3 cellular contexts compared by ENCODE assay signal in genomic region chr19:3046621-3047306, GRCh38.
TF ChIP-seq lines count a peak whose summit lies in the region.

No MANE protein-coding gene starts in this region.

TF ChIP-seq in SK-N-SH, 30 proteins besides CTCF, POLR2A, EP300 and RAD21 (continued from another document):
- TF ChIP-seq, protein P1, sequence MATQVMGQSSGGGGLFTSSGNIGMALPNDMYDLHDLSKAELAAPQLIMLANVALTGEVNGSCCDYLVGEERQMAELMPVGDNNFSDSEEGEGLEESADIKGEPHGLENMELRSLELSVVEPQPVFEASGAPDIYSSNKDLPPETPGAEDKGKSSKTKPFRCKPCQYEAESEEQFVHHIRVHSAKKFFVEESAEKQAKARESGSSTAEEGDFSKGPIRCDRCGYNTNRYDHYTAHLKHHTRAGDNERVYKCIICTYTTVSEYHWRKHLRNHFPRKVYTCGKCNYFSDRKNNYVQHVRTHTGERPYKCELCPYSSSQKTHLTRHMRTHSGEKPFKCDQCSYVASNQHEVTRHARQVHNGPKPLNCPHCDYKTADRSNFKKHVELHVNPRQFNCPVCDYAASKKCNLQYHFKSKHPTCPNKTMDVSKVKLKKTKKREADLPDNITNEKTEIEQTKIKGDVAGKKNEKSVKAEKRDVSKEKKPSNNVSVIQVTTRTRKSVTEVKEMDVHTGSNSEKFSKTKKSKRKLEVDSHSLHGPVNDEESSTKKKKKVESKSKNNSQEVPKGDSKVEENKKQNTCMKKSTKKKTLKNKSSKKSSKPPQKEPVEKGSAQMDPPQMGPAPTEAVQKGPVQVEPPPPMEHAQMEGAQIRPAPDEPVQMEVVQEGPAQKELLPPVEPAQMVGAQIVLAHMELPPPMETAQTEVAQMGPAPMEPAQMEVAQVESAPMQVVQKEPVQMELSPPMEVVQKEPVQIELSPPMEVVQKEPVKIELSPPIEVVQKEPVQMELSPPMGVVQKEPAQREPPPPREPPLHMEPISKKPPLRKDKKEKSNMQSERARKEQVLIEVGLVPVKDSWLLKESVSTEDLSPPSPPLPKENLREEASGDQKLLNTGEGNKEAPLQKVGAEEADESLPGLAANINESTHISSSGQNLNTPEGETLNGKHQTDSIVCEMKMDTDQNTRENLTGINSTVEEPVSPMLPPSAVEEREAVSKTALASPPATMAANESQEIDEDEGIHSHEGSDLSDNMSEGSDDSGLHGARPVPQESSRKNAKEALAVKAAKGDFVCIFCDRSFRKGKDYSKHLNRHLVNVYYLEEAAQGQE (IDR thresholded peaks at IDR 0.05; ENCODE audit: low read depth, low read length): no peak
- TF ChIP-seq SIN3A (IDR thresholded peaks at IDR 0.05; ENCODE audit: borderline replicate concordance, low read depth, low read length) (no peak), FOXJ3 (CRISPR knock-in tag; IDR thresholded peaks at IDR 0.05) (no peak), NRF1 (IDR thresholded peaks at IDR 0.05; ENCODE audit: low read depth, low read length) (no peak), EZH2phosphoT487 (IDR thresholded peaks at IDR 0.05; ENCODE audit: borderline replicate concordance, low read depth) (no peak), IRF3 (IDR thresholded peaks at IDR 0.05; ENCODE audit: low read depth, low read length) (no peak), YY1 (IDR thresholded peaks at IDR 0.05; ENCODE audit: low read depth) (no peak), GABPA (IDR thresholded peaks at IDR 0.05; ENCODE audit: low read depth) (no peak), RXRA (IDR thresholded peaks at IDR 0.05; ENCODE audit: borderline replicate concordance, low read depth) (no peak), JUND (IDR thresholded peaks at IDR 0.05) (no peak), USF2 (IDR thresholded peaks at IDR 0.05; ENCODE audit: borderline replicate concordance, low read depth, low read length) (no peak), FOSL2 (IDR thresholded peaks at IDR 0.05; ENCODE audit: borderline replicate concordance, low read depth) (no peak), USF1 (IDR thresholded peaks at IDR 0.05; ENCODE audit: borderline replicate concordance, low read depth) (no peak), POLR2AphosphoS5 (IDR thresholded peaks at IDR 0.05; ENCODE audit: low read depth, low read length) (no peak), NFIC (IDR thresholded peaks at IDR 0.05; ENCODE audit: borderline replicate concordance) (no peak)

TF ChIP-seq in SK-N-SH treated with all-trans-retinoic acid at 6 μM for 48 hours, 23 proteins besides CTCF, POLR2A, EP300 and RAD21:
- TF ChIP-seq, protein P2, sequence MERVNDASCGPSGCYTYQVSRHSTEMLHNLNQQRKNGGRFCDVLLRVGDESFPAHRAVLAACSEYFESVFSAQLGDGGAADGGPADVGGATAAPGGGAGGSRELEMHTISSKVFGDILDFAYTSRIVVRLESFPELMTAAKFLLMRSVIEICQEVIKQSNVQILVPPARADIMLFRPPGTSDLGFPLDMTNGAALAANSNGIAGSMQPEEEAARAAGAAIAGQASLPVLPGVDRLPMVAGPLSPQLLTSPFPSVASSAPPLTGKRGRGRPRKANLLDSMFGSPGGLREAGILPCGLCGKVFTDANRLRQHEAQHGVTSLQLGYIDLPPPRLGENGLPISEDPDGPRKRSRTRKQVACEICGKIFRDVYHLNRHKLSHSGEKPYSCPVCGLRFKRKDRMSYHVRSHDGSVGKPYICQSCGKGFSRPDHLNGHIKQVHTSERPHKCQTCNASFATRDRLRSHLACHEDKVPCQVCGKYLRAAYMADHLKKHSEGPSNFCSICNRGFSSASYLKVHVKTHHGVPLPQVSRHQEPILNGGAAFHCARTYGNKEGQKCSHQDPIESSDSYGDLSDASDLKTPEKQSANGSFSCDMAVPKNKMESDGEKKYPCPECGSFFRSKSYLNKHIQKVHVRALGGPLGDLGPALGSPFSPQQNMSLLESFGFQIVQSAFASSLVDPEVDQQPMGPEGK (CRISPR knock-in tag; IDR thresholded peaks at IDR 0.05; ENCODE audit: borderline replicate concordance): no peak
- no peak for TF ChIP-seq TOX (CRISPR knock-in tag; IDR thresholded peaks at IDR 0.05; ENCODE audit: borderline replicate concordance)
- no peak for TF ChIP-seq CSDC2 (CRISPR knock-in tag; IDR thresholded peaks at IDR 0.05)
- no peak for TF ChIP-seq TSHZ2 (CRISPR knock-in tag; IDR thresholded peaks at IDR 0.05)
- TF ChIP-seq BACH2 (CRISPR knock-in tag; IDR thresholded peaks at IDR 0.05; ENCODE audit: borderline replicate concordance): no peak
- no peak for TF ChIP-seq ESRRG (CRISPR knock-in tag; IDR thresholded peaks at IDR 0.05)
- no peak for TF ChIP-seq TCF4 (CRISPR knock-in tag; IDR thresholded peaks at IDR 0.05; ENCODE audit: borderline replicate concordance)
- no peak for TF ChIP-seq ZC3H10 (CRISPR knock-in tag; IDR thresholded peaks at IDR 0.05)
- TF ChIP-seq, protein P3, sequence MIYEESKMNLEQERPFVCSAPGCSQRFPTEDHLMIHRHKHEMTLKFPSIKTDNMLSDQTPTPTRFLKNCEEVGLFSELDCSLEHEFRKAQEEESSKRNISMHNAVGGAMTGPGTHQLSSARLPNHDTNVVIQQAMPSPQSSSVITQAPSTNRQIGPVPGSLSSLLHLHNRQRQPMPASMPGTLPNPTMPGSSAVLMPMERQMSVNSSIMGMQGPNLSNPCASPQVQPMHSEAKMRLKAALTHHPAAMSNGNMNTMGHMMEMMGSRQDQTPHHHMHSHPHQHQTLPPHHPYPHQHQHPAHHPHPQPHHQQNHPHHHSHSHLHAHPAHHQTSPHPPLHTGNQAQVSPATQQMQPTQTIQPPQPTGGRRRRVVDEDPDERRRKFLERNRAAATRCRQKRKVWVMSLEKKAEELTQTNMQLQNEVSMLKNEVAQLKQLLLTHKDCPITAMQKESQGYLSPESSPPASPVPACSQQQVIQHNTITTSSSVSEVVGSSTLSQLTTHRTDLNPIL (CRISPR knock-in tag; IDR thresholded peaks at IDR 0.05; ENCODE audit: low read depth): no peak
TF ChIP-seq in SK-N-SH treated with all-trans-retinoic acid at 6 μM for 48 hours: peak in this region for 0.

TF ChIP-seq in WTC11, 78 proteins besides CTCF, POLR2A, EP300 and RAD21 (continued from another document):
- TF ChIP-seq IRF2 (CRISPR knock-in tag; IDR thresholded peaks at IDR 0.05; ENCODE audit: borderline replicate concordance, low read depth) (no peak), ZNF263 (CRISPR knock-in tag; IDR thresholded peaks at IDR 0.05; ENCODE audit: low read depth) (peak; percentile 79), CREB1 (CRISPR knock-in tag; IDR thresholded peaks at IDR 0.05) (no peak)
